In the genomic region with DNA sequence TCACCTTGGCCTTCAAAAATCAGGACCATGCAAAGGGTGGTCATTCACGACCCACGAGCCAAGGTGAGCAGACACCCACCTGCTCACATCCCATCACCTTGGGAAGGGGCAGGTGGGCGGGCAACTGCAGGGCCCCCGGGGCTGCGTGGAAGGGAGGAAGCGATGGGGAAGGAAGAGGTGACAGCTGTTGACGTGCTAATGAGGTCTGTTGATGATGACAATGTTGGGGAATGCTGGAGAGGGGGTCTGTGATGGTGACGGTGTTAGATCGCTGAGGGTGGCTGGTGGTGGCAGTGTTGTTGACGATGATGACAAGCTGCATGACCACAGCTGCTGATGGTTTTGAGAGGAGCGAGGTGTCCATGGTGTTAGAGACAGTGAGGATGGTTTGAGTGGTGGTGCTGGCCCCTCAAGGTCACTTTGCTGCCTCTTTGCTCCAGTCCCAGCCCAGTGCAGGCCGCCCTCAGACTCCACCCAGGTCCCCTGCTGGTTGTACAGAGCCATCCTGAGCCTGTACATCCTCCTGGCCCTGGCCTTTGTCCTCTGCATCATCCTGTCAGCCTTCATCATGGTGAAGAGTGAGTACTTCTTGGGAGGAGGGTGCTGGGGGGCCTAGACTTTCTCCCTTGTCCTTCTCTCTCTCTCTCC, we compare ENCODE assay signal across 24 cellular contexts. TPM values are rescaled to one million over a fixed set of nuclear protein-coding genes. Genes with fewer than 3 reads are reported as not detected.
DNase-seq lines count a peak whose midpoint lies in the region; ATAC-seq and TF ChIP-seq lines count a peak whose summit lies in the region.
"Had no signal": no experiment of that assay in that cellular context is flagged by ENCODE, and none has a peak within 500 bp of the region (broad histone marks: within the 10 kb centered on the region; RNA-seq: fewer than 3 reads in every experiment).

No MANE protein-coding gene starts in this region.

- H3K27me3 Mint-ChIP-seq in activated CD4-positive, alpha-beta T cell treated with anti-CD3 and anti-CD28 coated beads, Interleukin-2, amount 10 ng/mL, durations not matched to agents 24 days and 14 days, result peaks cover 26% of the 10 kb centered on the region
- H3K27me3 Mint-ChIP-seq in endothelial cell (ENCODE audit: unreplicated experiment), result peaks cover 10% of the 10 kb centered on the region
- peaks cover 48% of the 10 kb centered on the region for H3K27me3 Mint-ChIP-seq in type B pancreatic cell

- peak overlapping the region; percentile 23 for H3K27ac Mint-ChIP-seq in activated CD4-positive, alpha-beta T cell treated with anti-CD3 and anti-CD28 coated beads, Interleukin-2, amount 10 ng/mL, durations not matched to agents 24 days and 14 days
- H3K27ac Mint-ChIP-seq in endothelial cell (ENCODE audit: unreplicated experiment), result no peak overlapping the region
- H3K27ac Mint-ChIP-seq in type B pancreatic cell, result no peak overlapping the region
- H3K27ac Mint-ChIP-seq: activated T-cell treated with anti-CD3 and anti-CD28 coated beads, Interleukin-2, amount 50 U/mL, for 24 hours; endodermal cell had no signal

- TF ChIP-seq CTCF in endothelial cell (IDR thresholded peaks at IDR 0.05; ENCODE audit: unreplicated experiment) (no peak), type B pancreatic cell (conservative IDR thresholded peaks at IDR 0.05) (no peak)

- peaks cover 6% of the 10 kb centered on the region for H3K36me3 Mint-ChIP-seq in activated CD4-positive, alpha-beta T cell treated with anti-CD3 and anti-CD28 coated beads, Interleukin-2, amount 10 ng/mL, durations not matched to agents 24 days and 14 days (ENCODE audit: low read depth)
- H3K36me3 Mint-ChIP-seq in endothelial cell (ENCODE audit: low read depth, unreplicated experiment) (peaks cover 6% of the 10 kb centered on the region), type B pancreatic cell (peaks cover 3% of the 10 kb centered on the region)

- H3K9me3 Mint-ChIP-seq in activated CD4-positive, alpha-beta T cell treated with anti-CD3 and anti-CD28 coated beads, Interleukin-2, amount 10 ng/mL, durations not matched to agents 24 days and 14 days, result no peaks in the 10 kb centered on the region
- peaks cover 4% of the 10 kb centered on the region for H3K9me3 Mint-ChIP-seq in endothelial cell (ENCODE audit: unreplicated experiment)
- peaks cover 7% of the 10 kb centered on the region for H3K9me3 Mint-ChIP-seq in type B pancreatic cell
- H3K9me3 Mint-ChIP-seq: activated T-cell treated with anti-CD3 and anti-CD28 coated beads, Interleukin-2, amount 50 U/mL, for 24 hours; CD8-positive, alpha-beta memory T cell had no signal

- intact Hi-C loops in activated CD4-positive, alpha-beta T cell treated with anti-CD3 and anti-CD28 coated beads, Interleukin-2, amount 10 ng/mL, durations not matched to agents 24 days and 14 days (cut with micrococcal nuclease), result loop anchor here (2.0 kb wide), 1 partner anchor 129 kb away; no protein-coding TSS in a partner anchor

- peaks cover 46% of the 10 kb centered on the region for H3K4me1 Mint-ChIP-seq in activated CD4-positive, alpha-beta T cell treated with anti-CD3 and anti-CD28 coated beads, Interleukin-2, amount 10 ng/mL, durations not matched to agents 24 days and 14 days
- no peaks in the 10 kb centered on the region for H3K4me1 Mint-ChIP-seq in endothelial cell (ENCODE audit: unreplicated experiment)
- H3K4me1 Mint-ChIP-seq in type B pancreatic cell (ENCODE audit: unreplicated experiment), result peaks cover 9% of the 10 kb centered on the region

- no peak for DNase-seq in activated CD4-positive, alpha-beta T cell treated with anti-CD3 and anti-CD28 coated beads, Interleukin-2, amount 10 ng/mL, durations not matched to agents 24 days and 14 days
- DNase-seq in activated CD4-positive, alpha-beta T cell treated with anti-CD3 and anti-CD28 coated beads, Interleukin-2, amount 50 U/mL, for 48 hours, result no peak
- peak; percentile 40 for DNase-seq in NOMO-1 treated with DMSO at 0.1 percent for 48 hours (lab: John Stamatoyannopoulos, UW; ENCODE audit: unreplicated experiment)
- no peak for DNase-seq in endothelial cell (ENCODE audit: low spot score)
- no peak for DNase-seq in type B pancreatic cell (ENCODE audit: extremely low spot score, unreplicated experiment)
- no peak for DNase-seq in LoVo (ENCODE audit: low spot score)
- DNase-seq: activated CD4-positive, alpha-beta T cell treated with anti-CD3 and anti-CD28 coated beads, Interleukin-2, amount 50 U/mL, for 4 hours; activated T-cell treated with anti-CD3 and anti-CD28 coated beads, Interleukin-2, amount 50 U/mL, for 24 hours; adrenal gland; CD8-positive, alpha-beta memory T cell; EL; endodermal cell; GOT3; hippocampal formation; MG63; NCI-H2029; NCI-H510A; ovary; stimulated activated CD4-positive, alpha-beta T cell treated with anti-CD3 and anti-CD28 coated beads, Interleukin-4, amount 100 ng/mL, for 4 hours; trophoblast cell had no signal

- no peak for ATAC-seq in HG03135 (IDR thresholded peaks at IDR 0.05; ENCODE audit: unreplicated experiment)
- no peak for ATAC-seq in HG02885 (IDR thresholded peaks at IDR 0.05; ENCODE audit: poor library complexity, unreplicated experiment)

- H3K4me3 Mint-ChIP-seq in activated CD4-positive, alpha-beta T cell treated with anti-CD3 and anti-CD28 coated beads, Interleukin-2, amount 10 ng/mL, durations not matched to agents 24 days and 14 days, result no peak overlapping the region
- H3K4me3 Mint-ChIP-seq in endothelial cell (ENCODE audit: unreplicated experiment) (peak overlapping the region; percentile 21), type B pancreatic cell (peak overlapping the region; percentile 22)
- H3K4me3 Mint-ChIP-seq: activated T-cell treated with anti-CD3 and anti-CD28 coated beads, Interleukin-2, amount 50 U/mL, for 24 hours; endodermal cell had no signal

RNA-seq across cellular contexts. Expression of gene MCEMP1, which starts 0.9 kb away (rescaled TPM):
- not detected in 2 replicates for total RNA-seq in activated CD4-positive, alpha-beta T cell treated with anti-CD3 and anti-CD28 coated beads, Interleukin-2, amount 10 ng/mL, durations not matched to agents 24 days and 14 days
- not detected for total RNA-seq in endothelial cell (ENCODE audit: unreplicated experiment)
- not detected in 2 replicates for total RNA-seq in type B pancreatic cell (ENCODE audit: low replicate concordance)
- total RNA-seq: CD8-positive, alpha-beta memory T cell; endodermal cell; kidney epithelial cell; SK-MEL-5 had no signal

RNA-seq across cellular contexts. Expression of gene TRAPPC5, which starts 2.8 kb away (rescaled TPM):
- total RNA-seq in activated CD4-positive, alpha-beta T cell treated with anti-CD3 and anti-CD28 coated beads, Interleukin-2, amount 10 ng/mL, durations not matched to agents 24 days and 14 days, result 82.9 and 84.1 TPM in 2 replicates
- total RNA-seq in endothelial cell (ENCODE audit: unreplicated experiment), result 82.0 TPM
- 92.6 and 107 TPM in 2 replicates for total RNA-seq in type B pancreatic cell (ENCODE audit: low replicate concordance)

RNA-seq across cellular contexts. Expression of gene RETN, which starts 8.9 kb away (rescaled TPM):
- total RNA-seq in activated CD4-positive, alpha-beta T cell treated with anti-CD3 and anti-CD28 coated beads, Interleukin-2, amount 10 ng/mL, durations not matched to agents 24 days and 14 days, result not detected in 2 replicates
- total RNA-seq in endothelial cell (ENCODE audit: unreplicated experiment) (not detected), type B pancreatic cell (ENCODE audit: low replicate concordance) (not detected in 2 replicates)
- total RNA-seq: CD8-positive, alpha-beta memory T cell; endodermal cell; SK-MEL-5 had no signal

RNA-seq across cellular contexts. Expression of gene FCER2, which starts 24.1 kb away (rescaled TPM):
- not detected in 2 replicates for total RNA-seq in activated CD4-positive, alpha-beta T cell treated with anti-CD3 and anti-CD28 coated beads, Interleukin-2, amount 10 ng/mL, durations not matched to agents 24 days and 14 days
- total RNA-seq in endothelial cell (ENCODE audit: unreplicated experiment) (not detected), type B pancreatic cell (ENCODE audit: low replicate concordance) (not detected in 2 replicates)
- total RNA-seq: endodermal cell, kidney epithelial cell, SK-MEL-5 had no signal

RNA-seq across cellular contexts. Expression of gene STXBP2, which starts 40.9 kb away (rescaled TPM):
- total RNA-seq in activated CD4-positive, alpha-beta T cell treated with anti-CD3 and anti-CD28 coated beads, Interleukin-2, amount 10 ng/mL, durations not matched to agents 24 days and 14 days, result 83.4 and 84.3 TPM in 2 replicates
- total RNA-seq in endothelial cell (ENCODE audit: unreplicated experiment), result 42.2 TPM
- total RNA-seq in type B pancreatic cell (ENCODE audit: low replicate concordance), result 61.6 and 108 TPM in 2 replicates
